In the genomic region with DNA sequence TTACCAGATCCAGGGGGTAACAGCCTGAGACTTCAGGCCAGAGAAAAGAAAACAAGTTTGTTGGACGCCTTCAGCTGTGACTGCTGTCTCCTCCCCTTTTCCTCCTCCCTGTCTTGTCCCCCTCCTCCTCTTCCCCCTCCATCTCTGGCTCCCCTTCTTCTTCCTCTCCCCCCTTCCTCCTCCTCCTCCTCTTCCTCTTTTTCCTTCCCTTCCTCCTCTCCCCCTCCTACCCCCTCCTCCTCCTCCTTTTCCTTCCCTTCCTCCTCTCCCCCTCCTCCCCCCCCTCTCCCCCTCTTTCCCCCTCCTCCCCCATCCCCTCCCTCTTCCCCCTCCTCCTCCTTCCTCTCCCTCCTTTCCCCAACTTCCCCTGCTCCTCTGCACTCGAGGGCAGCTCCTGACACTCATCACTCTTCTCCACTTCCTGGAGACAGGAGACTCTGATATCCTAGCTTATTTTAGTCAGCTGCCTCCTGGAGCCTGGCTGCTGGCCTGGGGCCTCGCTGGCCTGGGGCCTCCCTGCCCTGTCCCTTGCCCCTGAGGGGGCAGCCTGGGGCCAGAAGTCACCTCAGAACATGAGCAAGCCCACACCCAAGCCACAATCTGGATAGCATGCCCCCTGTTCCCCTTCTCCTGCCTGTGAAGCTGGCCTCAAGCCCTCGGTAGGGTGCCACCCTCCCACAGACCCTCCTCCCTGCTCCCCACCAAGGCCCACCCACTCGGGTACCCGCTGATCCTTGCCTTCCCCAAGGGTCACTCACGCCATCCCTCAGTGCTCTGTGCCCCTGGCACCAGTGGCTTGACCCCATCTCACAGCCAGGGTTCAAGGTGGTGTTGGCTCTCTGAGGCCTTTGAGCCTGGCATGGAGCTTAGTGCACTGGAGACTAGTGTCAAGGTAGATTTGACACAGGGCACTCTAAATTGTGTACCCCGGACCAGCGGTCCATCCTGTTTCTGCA, we compare ENCODE assay signal across 1 cellular context.
TF ChIP-seq lines count a peak whose summit lies in the region.

No MANE protein-coding gene starts in this region.

TF ChIP-seq in HepG2, 621 proteins besides CTCF, POLR2A, EP300 and RAD21:
- TF ChIP-seq, protein P1, sequence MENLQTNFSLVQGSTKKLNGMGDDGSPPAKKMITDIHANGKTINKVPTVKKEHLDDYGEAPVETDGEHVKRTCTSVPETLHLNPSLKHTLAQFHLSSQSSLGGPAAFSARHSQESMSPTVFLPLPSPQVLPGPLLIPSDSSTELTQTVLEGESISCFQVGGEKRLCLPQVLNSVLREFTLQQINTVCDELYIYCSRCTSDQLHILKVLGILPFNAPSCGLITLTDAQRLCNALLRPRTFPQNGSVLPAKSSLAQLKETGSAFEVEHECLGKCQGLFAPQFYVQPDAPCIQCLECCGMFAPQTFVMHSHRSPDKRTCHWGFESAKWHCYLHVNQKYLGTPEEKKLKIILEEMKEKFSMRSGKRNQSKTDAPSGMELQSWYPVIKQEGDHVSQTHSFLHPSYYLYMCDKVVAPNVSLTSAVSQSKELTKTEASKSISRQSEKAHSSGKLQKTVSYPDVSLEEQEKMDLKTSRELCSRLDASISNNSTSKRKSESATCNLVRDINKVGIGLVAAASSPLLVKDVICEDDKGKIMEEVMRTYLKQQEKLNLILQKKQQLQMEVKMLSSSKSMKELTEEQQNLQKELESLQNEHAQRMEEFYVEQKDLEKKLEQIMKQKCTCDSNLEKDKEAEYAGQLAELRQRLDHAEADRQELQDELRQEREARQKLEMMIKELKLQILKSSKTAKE (CRISPR knock-in tag; IDR thresholded peaks at IDR 0.05; ENCODE audit: borderline replicate concordance): no peak
- no peak for TF ChIP-seq ZBTB8A (CRISPR knock-in tag; IDR thresholded peaks at IDR 0.05; ENCODE audit: borderline replicate concordance, low read depth)
- TF ChIP-seq ZNF441 (CRISPR knock-in tag; IDR thresholded peaks at IDR 0.05; ENCODE audit: borderline replicate concordance): no peak
- TF ChIP-seq, protein P2, sequence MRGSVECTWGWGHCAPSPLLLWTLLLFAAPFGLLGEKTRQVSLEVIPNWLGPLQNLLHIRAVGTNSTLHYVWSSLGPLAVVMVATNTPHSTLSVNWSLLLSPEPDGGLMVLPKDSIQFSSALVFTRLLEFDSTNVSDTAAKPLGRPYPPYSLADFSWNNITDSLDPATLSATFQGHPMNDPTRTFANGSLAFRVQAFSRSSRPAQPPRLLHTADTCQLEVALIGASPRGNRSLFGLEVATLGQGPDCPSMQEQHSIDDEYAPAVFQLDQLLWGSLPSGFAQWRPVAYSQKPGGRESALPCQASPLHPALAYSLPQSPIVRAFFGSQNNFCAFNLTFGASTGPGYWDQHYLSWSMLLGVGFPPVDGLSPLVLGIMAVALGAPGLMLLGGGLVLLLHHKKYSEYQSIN (CRISPR knock-in tag; IDR thresholded peaks at IDR 0.05; ENCODE audit: borderline replicate concordance): no peak
- TF ChIP-seq HNRNPL (IDR thresholded peaks at IDR 0.05; ENCODE audit: low read depth, low read length): no peak
- TF ChIP-seq ZNF788 (CRISPR knock-in tag; IDR thresholded peaks at IDR 0.05; ENCODE audit: borderline replicate concordance): no peak
- TF ChIP-seq, protein P3, sequence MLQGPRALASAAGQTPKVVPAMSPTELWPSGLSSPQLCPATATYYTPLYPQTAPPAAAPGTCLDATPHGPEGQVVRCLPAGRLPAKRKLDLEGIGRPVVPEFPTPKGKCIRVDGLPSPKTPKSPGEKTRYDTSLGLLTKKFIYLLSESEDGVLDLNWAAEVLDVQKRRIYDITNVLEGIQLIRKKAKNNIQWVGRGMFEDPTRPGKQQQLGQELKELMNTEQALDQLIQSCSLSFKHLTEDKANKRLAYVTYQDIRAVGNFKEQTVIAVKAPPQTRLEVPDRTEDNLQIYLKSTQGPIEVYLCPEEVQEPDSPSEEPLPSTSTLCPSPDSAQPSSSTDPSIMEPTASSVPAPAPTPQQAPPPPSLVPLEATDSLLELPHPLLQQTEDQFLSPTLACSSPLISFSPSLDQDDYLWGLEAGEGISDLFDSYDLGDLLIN (CRISPR knock-in tag; IDR thresholded peaks at IDR 0.05; ENCODE audit: borderline replicate concordance): no peak
- no peak for TF ChIP-seq CBX2 (IDR thresholded peaks at IDR 0.05; ENCODE audit: low read depth, low read length)
- TF ChIP-seq CBX2 (CRISPR knock-in tag; IDR thresholded peaks at IDR 0.05; ENCODE audit: low read depth): no peak
- TF ChIP-seq RFX5 (IDR thresholded peaks at IDR 0.05; ENCODE audit: low read depth, low read length): no peak
- TF ChIP-seq LCORL (IDR thresholded peaks at IDR 0.05): no peak
- no peak for TF ChIP-seq LCORL (CRISPR knock-in tag; IDR thresholded peaks at IDR 0.05)
- TF ChIP-seq, protein P4, sequence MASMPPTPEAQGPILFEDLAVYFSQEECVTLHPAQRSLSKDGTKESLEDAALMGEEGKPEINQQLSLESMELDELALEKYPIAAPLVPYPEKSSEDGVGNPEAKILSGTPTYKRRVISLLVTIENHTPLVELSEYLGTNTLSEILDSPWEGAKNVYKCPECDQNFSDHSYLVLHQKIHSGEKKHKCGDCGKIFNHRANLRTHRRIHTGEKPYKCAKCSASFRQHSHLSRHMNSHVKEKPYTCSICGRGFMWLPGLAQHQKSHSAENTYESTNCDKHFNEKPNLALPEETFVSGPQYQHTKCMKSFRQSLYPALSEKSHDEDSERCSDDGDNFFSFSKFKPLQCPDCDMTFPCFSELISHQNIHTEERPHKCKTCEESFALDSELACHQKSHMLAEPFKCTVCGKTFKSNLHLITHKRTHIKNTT (CRISPR knock-in tag; IDR thresholded peaks at IDR 0.05): no peak
- TF ChIP-seq, protein P5, sequence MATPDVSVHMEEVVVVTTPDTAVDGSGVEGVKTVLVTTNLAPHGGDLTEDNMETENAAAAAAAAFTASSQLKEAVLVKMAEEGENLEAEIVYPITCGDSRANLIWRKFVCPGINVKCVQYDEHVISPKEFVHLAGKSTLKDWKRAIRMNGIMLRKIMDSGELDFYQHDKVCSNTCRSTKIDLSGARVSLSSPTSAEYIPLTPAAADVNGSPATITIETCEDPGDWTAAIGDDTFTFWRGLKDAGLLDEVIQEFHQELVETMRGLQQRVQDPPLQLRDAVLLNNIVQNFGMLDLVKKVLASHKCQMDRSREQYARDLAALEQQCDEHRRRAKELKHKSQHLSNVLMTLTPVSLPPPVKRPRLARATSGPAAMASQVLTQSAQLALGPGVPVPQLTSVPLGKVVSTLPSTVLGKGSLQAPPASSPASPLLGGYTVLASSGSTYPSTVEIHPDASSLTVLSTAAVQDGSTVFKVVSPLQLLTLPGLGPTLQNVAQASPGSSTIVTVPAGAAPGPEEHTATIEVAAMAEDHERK (CRISPR knock-in tag; IDR thresholded peaks at IDR 0.05; ENCODE audit: low read depth): no peak
